Comparison of ENCODE assay signal across 8 cellular contexts in the genomic region with DNA sequence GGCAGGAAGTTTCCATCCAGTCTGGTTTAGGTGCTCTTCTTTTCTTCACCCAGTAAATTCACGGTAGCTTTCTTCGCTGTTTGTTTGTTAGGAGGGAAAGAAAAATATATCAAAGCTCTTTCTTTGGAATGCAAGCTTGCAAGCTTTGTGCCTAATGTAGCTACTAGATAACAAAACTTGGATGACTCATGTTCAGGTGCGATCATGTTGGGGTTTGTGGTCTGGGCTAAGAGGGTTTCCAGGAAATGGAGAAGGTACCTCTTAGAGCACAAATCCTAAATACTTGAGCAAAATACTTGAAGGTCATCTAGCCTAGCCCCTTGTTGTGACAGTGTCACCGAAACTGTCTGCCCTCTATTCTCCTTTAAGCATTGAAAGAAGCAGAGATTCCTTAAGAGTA. TPM values are rescaled to one million over a fixed set of nuclear protein-coding genes. Genes with fewer than 3 reads are reported as not detected.
DNase-seq lines count a peak whose midpoint lies in the region; ATAC-seq and TF ChIP-seq lines count a peak whose summit lies in the region.

No MANE protein-coding gene starts in this region.

- H3K27ac Mint-ChIP-seq in stimulated activated memory B cell treated with anti-CD40 and anti-IgM and Interleukin-4, amounts not matched to agents 10 μg/mL and 1 μg/mL and 100 μg/mL, for 72 hours, result peak overlapping the region; percentile 78

- intact Hi-C loops in esophagus squamous epithelium (cut with DNase I), result no loop called here

- no peak for TF ChIP-seq CTCF in fibroblast of pulmonary artery (IDR thresholded peaks at IDR 0.05; ENCODE audit: low read length, missing control alignments)
- TF ChIP-seq CTCF in esophagus squamous epithelium (IDR thresholded peaks at IDR 0.05), result no peak

- H3K27me3 ChIP-seq in esophagus squamous epithelium, result no peaks in the 10 kb centered on the region

- H3K36me3 Mint-ChIP-seq in stimulated activated memory B cell treated with anti-CD40 and anti-IgM and Interleukin-4, amounts not matched to agents 10 μg/mL and 1 μg/mL and 100 μg/mL, for 72 hours, result peaks cover 15% of the 10 kb centered on the region

- ATAC-seq in stimulated activated memory B cell treated with anti-CD40 and anti-IgM and Interleukin-4, amounts not matched to agents 10 μg/mL and 1 μg/mL and 100 μg/mL, for 72 hours, result peak; percentile 84

- peaks cover 20% of the 10 kb centered on the region for H3K4me1 Mint-ChIP-seq in stimulated activated memory B cell treated with anti-CD40 and anti-IgM and Interleukin-4, amounts not matched to agents 10 μg/mL and 1 μg/mL and 100 μg/mL, for 72 hours

- WGBS in esophagus squamous epithelium, 2 donors, result 27 to 55% methylated on average over 4 of the region's 4 CpGs

- H3K9me3 ChIP-seq in esophagus squamous epithelium, result no peaks in the 10 kb centered on the region

- DNase-seq in activated CD8-positive, alpha-beta memory T cell treated with anti-CD3 and anti-CD28 coated beads, Interleukin-2, amount 50 U/mL, for 1 hour (ENCODE audit: extremely low read depth), result peak; percentile 20
- DNase-seq in activated CD8-positive, alpha-beta memory T cell treated with anti-CD3 and anti-CD28 coated beads, Interleukin-2, amount 50 U/mL, for 48 hours, result no peak
- DNase-seq in activated CD4-positive, alpha-beta T cell treated with anti-CD3 and anti-CD28 coated beads for 48 hours, result peak; percentile 57
- DNase-seq in fibroblast of pulmonary artery (ENCODE audit: low read depth), result peak; percentile 18
- DNase-seq in NCI-H1436 treated with DMSO at 0.1 percent for 48 hours (lab: John Stamatoyannopoulos, UW), result no peak
- DNase-seq in esophagus squamous epithelium (lab: John Stamatoyannopoulos, UW), result no peak
- no peak for DNase-seq in C1 segment of cervical spinal cord (lab: John Stamatoyannopoulos, UW)

- no peaks in the 10 kb centered on the region for H3K27me3 Mint-ChIP-seq in stimulated activated memory B cell treated with anti-CD40 and anti-IgM and Interleukin-4, amounts not matched to agents 10 μg/mL and 1 μg/mL and 100 μg/mL, for 72 hours

- H3K4me3 Mint-ChIP-seq in stimulated activated memory B cell treated with anti-CD40 and anti-IgM and Interleukin-4, amounts not matched to agents 10 μg/mL and 1 μg/mL and 100 μg/mL, for 72 hours, result peak overlapping the region; percentile 5

- no peaks in the 10 kb centered on the region for H3K9me3 Mint-ChIP-seq in stimulated activated memory B cell treated with anti-CD40 and anti-IgM and Interleukin-4, amounts not matched to agents 10 μg/mL and 1 μg/mL and 100 μg/mL, for 72 hours

- TF ChIP-seq POLR2A in esophagus squamous epithelium (IDR thresholded peaks at IDR 0.05), result no peak

- no peak overlapping the region for H3K27ac ChIP-seq in esophagus squamous epithelium

- H3K4me1 ChIP-seq in esophagus squamous epithelium, result peaks cover 0 to 13% (median 6%) of the 10 kb centered on the region in 3 donors

- no peak overlapping the region for H3K4me3 ChIP-seq in fibroblast of pulmonary artery (replicated peaks; ENCODE audit: low read depth, low read length)
- H3K4me3 ChIP-seq in esophagus squamous epithelium, result no peak overlapping the region

- H3K36me3 ChIP-seq in esophagus squamous epithelium, result peaks cover 0 to 96% (median 5%) of the 10 kb centered on the region in 3 donors

RNA-seq across cellular contexts. Expression of a gene that starts 17.7 kb away (rescaled TPM):
- 10 to 100 TPM; 34.3 to 81.0 (median 52.5) TPM for total RNA-seq in esophagus squamous epithelium

RNA-seq across cellular contexts. Expression of a gene that starts 43.3 kb away (rescaled TPM):
- total RNA-seq in esophagus squamous epithelium, result 10 to 100 TPM; 25.5 to 60.8 (median 36.1) TPM

Comparison
In these comparisons a context has a peak if more than half of its experiments do, and no peak if none do; other contexts are left out.
1. DNase-seq: peak in activated CD8-positive, alpha-beta memory T cell treated with anti-CD3 and anti-CD28 coated beads, Interleukin-2, amount 50 U/mL, for 1 hour (single experiment), activated CD4-positive, alpha-beta T cell treated with anti-CD3 and anti-CD28 coated beads for 48 hours (single experiment) and fibroblast of pulmonary artery (single experiment); none in activated CD8-positive, alpha-beta memory T cell treated with anti-CD3 and anti-CD28 coated beads, Interleukin-2, amount 50 U/mL, for 48 hours (single experiment), NCI-H1436 treated with DMSO at 0.1 percent for 48 hours (single experiment), esophagus squamous epithelium (single experiment) and C1 segment of cervical spinal cord (0 of 14).